17 cellular contexts compared by ENCODE assay signal in genomic region chr11:9740202-9740881, GRCh38.
DNase-seq lines count a peak whose midpoint lies in the region; ATAC-seq, FAIRE-seq and TF ChIP-seq lines count a peak whose summit lies in the region.
"Had no signal": no experiment of that assay in that cellular context is flagged by ENCODE, and none has a peak within 500 bp of the region (broad histone marks: within the 10 kb centered on the region; RNA-seq: fewer than 3 reads in every experiment).

No MANE protein-coding gene starts in this region.

- SMC1A ChIA-PET in GM12878 (lab: Charles Lee; ENCODE audit: uncharacterized antibody, unreplicated experiment), result interaction anchor here (0.8 to 1.2 kb wide), 2 partner anchors 8 to 11 kb away, joined by 3 read pairs; no protein-coding TSS in a partner anchor

- peaks cover under 1 to 10% of the 10 kb centered on the region in 2 donors for H3K9me3 Mint-ChIP-seq in natural killer cell
- H3K9me3 Mint-ChIP-seq in natural killer cell treated with Interleukin-12 subunit alpha and Interleukin-12 subunit beta and Interleukin-15 and Interleukin-18, amount 100 ng/mL, for 72 hours, result peaks cover 5% of the 10 kb centered on the region
- H3K9me3 Mint-ChIP-seq in activated CD4-positive, alpha-beta T cell treated with anti-CD3 and anti-CD28 coated beads for 36 hours (ENCODE audit: low read depth), result peaks cover 9% of the 10 kb centered on the region

- POLR2A ChIA-PET in GM12878 (lab: Charles Lee), result no interaction called here
- POLR2A ChIA-PET in activated CD4-positive, alpha-beta T cell treated with anti-CD3 and anti-CD28 coated beads for 36 hours (lab: Charles Lee), result no interaction called here

- TF ChIP-seq CTCF in natural killer cell (IDR thresholded peaks at IDR 0.05) (no peak), GM12878 (IDR thresholded peaks at IDR 0.05 in 2 of 3, conservative IDR thresholded peaks at IDR 0.05 in 1 of 3; ENCODE audit: control insufficient read depth in 2 of 3, extremely low read depth in 1 of 3, insufficient read depth in 1 of 3, low read depth in 3 of 3, low read length in 3 of 3) (no peak), lung (IDR thresholded peaks at IDR 0.05; ENCODE audit: control extremely low read depth, extremely low read depth) (no peak)

- no peak for TF ChIP-seq RAD21 in GM12878 (IDR thresholded peaks at IDR 0.05; ENCODE audit: insufficient read depth, low read depth, low read length)

- H3K4me2 ChIP-seq in GM12878 (ENCODE audit: control insufficient read depth, insufficient read depth), result no peak overlapping the region

- FAIRE-seq in GM12878 (lab: Jason Lieb, UNC), result no peak
- FAIRE-seq: H54 had no signal

- H2AFZ ChIP-seq in GM12878 (ENCODE audit: control insufficient read depth, low read depth, low read length), result no peak overlapping the region

- RAD21 ChIA-PET in GM12878 (lab: Charles Lee; ENCODE audit: unreplicated experiment), result no interaction called here

- no TSS peak for BruUV-seq in GM12878 (replicated peaks; lab: Mats Ljungman, UMichigan)

- H3K4me1 ChIP-seq in GM12878 (ENCODE audit: control insufficient read depth, insufficient read depth, low read length), result peaks cover 48% of the 10 kb centered on the region
- peaks cover 3 to 10% of the 10 kb centered on the region in 2 donors for H3K4me1 ChIP-seq in lung (ENCODE audit: control insufficient read depth in 2 of 2, insufficient read depth in 2 of 2, low read length in 2 of 2)

- peaks cover 24% of the 10 kb centered on the region for H3K36me3 Mint-ChIP-seq in natural killer cell
- H3K36me3 Mint-ChIP-seq in natural killer cell treated with Interleukin-12 subunit alpha and Interleukin-12 subunit beta and Interleukin-15 and Interleukin-18, amount 100 ng/mL, for 72 hours, result peaks cover 19% of the 10 kb centered on the region
- H3K36me3 Mint-ChIP-seq in activated CD4-positive, alpha-beta T cell treated with anti-CD3 and anti-CD28 coated beads for 36 hours (ENCODE audit: low read depth), result peaks cover 13% of the 10 kb centered on the region

- no peak for TF ChIP-seq EP300 in GM12878 (IDR thresholded peaks at IDR 0.05; ENCODE audit: borderline replicate concordance in 1 of 2, control insufficient read depth in 1 of 2, low read depth in 2 of 2, low read length in 2 of 2)

- H3K4me3 ChIP-seq in GM12878, result no peak overlapping the region
- no peak overlapping the region for H3K4me3 ChIP-seq in lung
- H3K4me3 ChIP-seq: esophagus squamous epithelium, heart right ventricle had no signal

- intact Hi-C loops in natural killer cell (cut with micrococcal nuclease), result no loop called here
- intact Hi-C loops in GM12878 (cut with micrococcal nuclease; ENCODE audit: unreplicated experiment), result no loop called here
- intact Hi-C loops in activated CD4-positive, alpha-beta T cell treated with anti-CD3 and anti-CD28 coated beads for 36 hours (cut with DNase I, micrococcal nuclease), result loop anchor here in 1 of 2 experiments (10.0 kb wide), 1 partner anchor 576 kb away; no protein-coding TSS in a partner anchor

- no peak overlapping the region for H3K4me3 Mint-ChIP-seq in natural killer cell
- H3K4me3 Mint-ChIP-seq in natural killer cell treated with Interleukin-12 subunit alpha and Interleukin-12 subunit beta and Interleukin-15 and Interleukin-18, amount 100 ng/mL, for 72 hours, result no peak overlapping the region
- no peak overlapping the region for H3K4me3 Mint-ChIP-seq in activated CD4-positive, alpha-beta T cell treated with anti-CD3 and anti-CD28 coated beads for 36 hours
- H3K4me3 Mint-ChIP-seq: activated naive CD4-positive, alpha-beta T cell treated with anti-CD3 and anti-CD28 coated beads, Interleukin-2, amount 50 U/mL, for 24 hours had no signal

- 0 out of 2 replicates have a peak overlapping the region, but pooled peaks have one; percentile 13 for H3K27ac ChIP-seq in GM12878 (ENCODE audit: control insufficient read depth, insufficient read depth)
- H3K27ac ChIP-seq in lung (ENCODE audit: low read depth in 1 of 2, low read length in 1 of 2), result peak overlapping the region in 1 of 2 donors; percentile 80

- H3K27me3 ChIP-seq in GM12878 (replicated peaks in 1 of 2; ENCODE audit: control insufficient read depth in 2 of 2, insufficient read depth in 2 of 2, low read length in 1 of 2) (no peaks in the 10 kb centered on the region), lung (ENCODE audit: control insufficient read depth, insufficient read depth) (no peaks in the 10 kb centered on the region)
- H3K27me3 ChIP-seq: esophagus squamous epithelium, heart right ventricle had no signal

- H3K27me3 Mint-ChIP-seq in natural killer cell (ENCODE audit: low read depth in 2 of 2), result no peaks in the 10 kb centered on the region
- no peaks in the 10 kb centered on the region for H3K27me3 Mint-ChIP-seq in natural killer cell treated with Interleukin-12 subunit alpha and Interleukin-12 subunit beta and Interleukin-15 and Interleukin-18, amount 100 ng/mL, for 72 hours
- H3K27me3 Mint-ChIP-seq in activated CD4-positive, alpha-beta T cell treated with anti-CD3 and anti-CD28 coated beads for 36 hours, result no peaks in the 10 kb centered on the region
- H3K27me3 Mint-ChIP-seq: activated naive CD4-positive, alpha-beta T cell treated with anti-CD3 and anti-CD28 coated beads, Interleukin-2, amount 50 U/mL, for 24 hours had no signal

- no peak for TF ChIP-seq POLR2A in GM12878 (IDR thresholded peaks at IDR 0.05; ENCODE audit: low read depth, low read length)

- no peak overlapping the region for H3K9ac ChIP-seq in GM12878 (ENCODE audit: control insufficient read depth, insufficient read depth, low read length)

- peaks cover 8% of the 10 kb centered on the region; the same call in 2 of the 3 replicates for H3K9me3 ChIP-seq in GM12878 (replicated peaks; ENCODE audit: control insufficient read depth, insufficient read depth, low read length)
- no peaks in the 10 kb centered on the region for H3K9me3 ChIP-seq in lung (ENCODE audit: control insufficient read depth in 2 of 2, insufficient read depth in 1 of 2, low read length in 1 of 2)

- peak overlapping the region; percentile 41 to 58 for H3K27ac Mint-ChIP-seq in natural killer cell
- no peak overlapping the region for H3K27ac Mint-ChIP-seq in natural killer cell treated with Interleukin-12 subunit alpha and Interleukin-12 subunit beta and Interleukin-15 and Interleukin-18, amount 100 ng/mL, for 72 hours
- H3K27ac Mint-ChIP-seq in activated CD4-positive, alpha-beta T cell treated with anti-CD3 and anti-CD28 coated beads for 36 hours, result no peak overlapping the region
- H3K27ac Mint-ChIP-seq: activated naive CD4-positive, alpha-beta T cell treated with anti-CD3 and anti-CD28 coated beads, Interleukin-2, amount 50 U/mL, for 24 hours had no signal

- in situ Hi-C loops in GM12878 (cut with MboI), result no loop called here

- DNase-seq in natural killer cell, result no peak
- no peak for DNase-seq in natural killer cell treated with Interleukin-12 subunit alpha and Interleukin-12 subunit beta and Interleukin-15 and Interleukin-18, amount 100 ng/mL, for 72 hours (ENCODE audit: low spot score)
- no peak for DNase-seq in GM12878 (ENCODE audit: low read depth, low spot score)
- no peak for DNase-seq in lung (ENCODE audit: low spot score)
- no peak for DNase-seq in activated CD4-positive, CD25-positive, alpha-beta regulatory T cell (lab: John Stamatoyannopoulos, UW)
- DNase-seq in Ammon's horn (ENCODE audit: low spot score), result no peak
- no peak for DNase-seq in activated CD4-positive, alpha-beta T cell treated with anti-CD3 and anti-CD28 coated beads for 36 hours
- DNase-seq: activated CD8-positive, alpha-beta memory T cell treated with anti-CD3 and anti-CD28 coated beads, Interleukin-2, amount 50 U/mL, for 4 hours; DMS79; esophagus squamous epithelium; heart right ventricle; Karpas-422; NCI-H1436 treated with DMSO at 0.1 percent for 48 hours; NCI-H510A had no signal

- CTCF ChIA-PET in GM12878 (lab: Yijun Ruan, JAX), result interaction anchor here (0.6 to 1.5 kb wide), 4 partner anchors 10 to 130 kb away, joined by 3 to 4 read pairs (median 3); no protein-coding TSS in a partner anchor
- CTCF ChIA-PET in activated CD4-positive, alpha-beta T cell treated with anti-CD3 and anti-CD28 coated beads for 36 hours (lab: Charles Lee), result interaction anchor here (0.6 to 0.8 kb wide), 2 partner anchors 9 to 43 kb away, joined by 3 read pairs; no protein-coding TSS in a partner anchor

- no peak for ATAC-seq in natural killer cell
- no peak for ATAC-seq in natural killer cell treated with Interleukin-12 subunit alpha and Interleukin-12 subunit beta and Interleukin-15 and Interleukin-18, amount 100 ng/mL, for 72 hours
- no peak for ATAC-seq in GM12878
- peak; percentile 31 for ATAC-seq in lung (ENCODE audit: insufficient read depth, low FRiP score)
- ATAC-seq in HG02588 (IDR thresholded peaks at IDR 0.05; ENCODE audit: unreplicated experiment), result no peak
- ATAC-seq in activated CD4-positive, alpha-beta T cell treated with anti-CD3 and anti-CD28 coated beads for 36 hours, result no peak

- WGBS in GM12878 (ENCODE audit: insufficient coverage, insufficient replicate concordance, low lambda C conversion rate, missing lambda C conversion rate), result 17% methylated on average over 12 of the region's 12 CpGs
- 74 to 86% methylated on average over 12 of the region's 12 CpGs for WGBS in lung, 2 donors

- H4K20me1 ChIP-seq in GM12878 (ENCODE audit: control insufficient read depth, insufficient read depth), result no peaks in the 10 kb centered on the region

- peaks cover 2% of the 10 kb centered on the region for H3K79me2 ChIP-seq in GM12878 (ENCODE audit: control insufficient read depth, insufficient read depth, low read length)

- peaks cover 7 to 10% of the 10 kb centered on the region in 2 donors for H3K4me1 Mint-ChIP-seq in natural killer cell
- H3K4me1 Mint-ChIP-seq in natural killer cell treated with Interleukin-12 subunit alpha and Interleukin-12 subunit beta and Interleukin-15 and Interleukin-18, amount 100 ng/mL, for 72 hours (ENCODE audit: low read depth in 2 of 2), result peaks cover 5 to 12% of the 10 kb centered on the region in 2 donors
- peaks cover 10% of the 10 kb centered on the region for H3K4me1 Mint-ChIP-seq in activated CD4-positive, alpha-beta T cell treated with anti-CD3 and anti-CD28 coated beads for 36 hours
- H3K4me1 Mint-ChIP-seq: activated naive CD4-positive, alpha-beta T cell treated with anti-CD3 and anti-CD28 coated beads, Interleukin-2, amount 50 U/mL, for 24 hours had no signal

- H3K36me3 ChIP-seq in GM12878 (ENCODE audit: control insufficient read depth in 2 of 2, insufficient read depth in 2 of 2, low read length in 1 of 2), result peaks cover 3 to 21% of the 10 kb centered on the region in 2 experiments; a peak in 3 of 4 replicates
- H3K36me3 ChIP-seq in lung (ENCODE audit: control insufficient read depth in 2 of 2, insufficient read depth in 2 of 2, low read length in 2 of 2), result peaks cover 17 to 18% of the 10 kb centered on the region in 2 donors

Comparison
In these comparisons a context has a peak if more than half of its experiments do, and no peak if none do; other contexts are left out.
1. H3K27ac Mint-ChIP-seq: peak in natural killer cell (2 of 2); none in natural killer cell treated with Interleukin-12 subunit alpha and Interleukin-12 subunit beta and Interleukin-15 and Interleukin-18, amount 100 ng/mL, for 72 hours (0 of 2) and activated CD4-positive, alpha-beta T cell treated with anti-CD3 and anti-CD28 coated beads for 36 hours (single experiment).